Comparison of ENCODE assay signal across 15 cellular contexts in the genomic region with DNA sequence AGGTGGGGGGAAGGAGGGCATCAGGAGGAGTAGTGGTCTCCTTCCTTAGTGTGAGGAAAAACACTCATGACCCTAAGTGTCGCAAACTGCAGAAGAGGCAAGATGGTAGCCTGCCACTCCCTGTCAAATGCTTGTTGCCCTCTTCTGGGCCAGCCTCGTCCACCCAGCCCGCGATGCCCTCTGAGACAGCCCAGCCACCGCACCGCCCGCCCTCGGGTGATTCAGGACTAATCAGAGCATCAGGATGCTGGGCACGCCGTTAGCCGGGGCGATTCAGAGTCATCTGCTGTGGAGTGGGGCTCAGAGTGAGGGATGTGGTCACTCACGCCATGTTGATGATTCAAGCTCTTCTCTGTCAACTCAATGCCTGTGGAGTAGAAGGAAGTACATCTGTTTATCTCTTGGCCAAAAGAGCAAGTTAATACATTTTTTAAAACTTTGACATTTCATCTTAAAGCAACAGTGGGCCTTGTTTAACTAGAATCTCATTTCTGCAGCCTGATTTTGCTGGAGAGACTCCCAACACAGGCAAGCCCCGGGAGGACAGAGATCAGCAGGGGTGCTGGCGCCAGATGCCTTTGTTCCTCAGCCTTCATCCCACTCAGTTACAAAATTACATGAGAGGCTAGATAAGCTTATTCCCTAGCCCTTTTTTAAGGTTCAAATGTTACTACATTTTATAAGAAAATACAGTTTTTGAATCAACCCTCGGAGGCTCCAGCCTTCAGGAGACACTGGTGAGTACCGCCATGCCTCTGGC.
DNase-seq lines count a peak whose midpoint lies in the region; ATAC-seq and TF ChIP-seq lines count a peak whose summit lies in the region.
"Had no signal": no experiment of that assay in that cellular context is flagged by ENCODE, and none has a peak within 500 bp of the region (broad histone marks: within the 10 kb centered on the region; RNA-seq: fewer than 3 reads in every experiment).

No MANE protein-coding gene starts in this region.

- POLR2A ChIA-PET in WTC11 (lab: Charles Lee) = no interaction called here

- no peaks in the 10 kb centered on the region for H3K27me3 ChIP-seq in MG63
- H3K27me3 ChIP-seq: BE2C had no signal

- no peaks in the 10 kb centered on the region for H3K36me3 ChIP-seq in MG63
- H3K36me3 ChIP-seq: BE2C had no signal

- no peaks in the 10 kb centered on the region for H3K4me1 Mint-ChIP-seq in stimulated activated naive CD8-positive, alpha-beta T cell treated with anti-CD3 and anti-CD28 coated beads, Interleukin-15, amount 100 ng/mL, for 72 hours
- H3K4me1 Mint-ChIP-seq in WTC11 = no peaks in the 10 kb centered on the region
- H3K4me1 Mint-ChIP-seq: CD8-positive, alpha-beta memory T cell had no signal

- CTCF ChIA-PET in WTC11 (lab: Charles Lee) = no interaction called here

- no peak for TF ChIP-seq CTCF in WTC11 (IDR thresholded peaks at IDR 0.05)

- H3K27ac Mint-ChIP-seq in stimulated activated naive CD8-positive, alpha-beta T cell treated with anti-CD3 and anti-CD28 coated beads, Interleukin-15, amount 100 ng/mL, for 72 hours = no peak overlapping the region
- no peak overlapping the region for H3K27ac Mint-ChIP-seq in WTC11

- no peak for ATAC-seq in stimulated activated naive CD8-positive, alpha-beta T cell treated with anti-CD3 and anti-CD28 coated beads, Interleukin-15, amount 100 ng/mL, for 72 hours
- no peak for ATAC-seq in WTC11

- no peak overlapping the region for H3K4me3 Mint-ChIP-seq in stimulated activated naive CD8-positive, alpha-beta T cell treated with anti-CD3 and anti-CD28 coated beads, Interleukin-15, amount 100 ng/mL, for 72 hours
- H3K4me3 Mint-ChIP-seq in WTC11 = no peak overlapping the region
- H3K4me3 Mint-ChIP-seq: CD8-positive, alpha-beta memory T cell had no signal

- H3K27me3 Mint-ChIP-seq in stimulated activated naive CD8-positive, alpha-beta T cell treated with anti-CD3 and anti-CD28 coated beads, Interleukin-15, amount 100 ng/mL, for 72 hours = peaks cover 7% of the 10 kb centered on the region
- H3K27me3 Mint-ChIP-seq in WTC11 (ENCODE audit: low read depth) = no peaks in the 10 kb centered on the region; the same call in 1 of the 2 replicates

- H3K36me3 Mint-ChIP-seq in WTC11 = no peaks in the 10 kb centered on the region
- H3K36me3 Mint-ChIP-seq: CD8-positive, alpha-beta memory T cell had no signal

- no peak overlapping the region for H3K4me3 ChIP-seq in MG63

- H3K9me3 Mint-ChIP-seq in stimulated activated naive CD8-positive, alpha-beta T cell treated with anti-CD3 and anti-CD28 coated beads, Interleukin-15, amount 100 ng/mL, for 72 hours = no peaks in the 10 kb centered on the region
- H3K9me3 Mint-ChIP-seq in WTC11 = no peaks in the 10 kb centered on the region
- H3K9me3 Mint-ChIP-seq: CD8-positive, alpha-beta memory T cell had no signal

- H3K9me3 ChIP-seq in MG63 = no peaks in the 10 kb centered on the region
- H3K9me3 ChIP-seq: BE2C had no signal

- peak; percentile 22 for DNase-seq in GOT3 (lab: John Stamatoyannopoulos, UW)
- peak; percentile 70 for DNase-seq in MG63
- peak; percentile 44 for DNase-seq in cerebellum (ENCODE audit: low spot score)
- DNase-seq in smooth muscle cell of the brain vasculature (ENCODE audit: low read depth, low spot score) = peak; percentile 3
- no peak for DNase-seq in stimulated activated naive CD8-positive, alpha-beta T cell treated with anti-CD3 and anti-CD28 coated beads, Interleukin-15, amount 100 ng/mL, for 72 hours
- DNase-seq in WTC11 (ENCODE audit: low spot score) = no peak
- DNase-seq in COR-L47 (lab: John Stamatoyannopoulos, UW) = no peak
- DNase-seq: BE2C; CD8-positive, alpha-beta memory T cell; DMS153; KBM-7; MM.1S; NCI-H1105; NCI-H1694 treated with DMSO at 0.1 percent for 48 hours; SHP77 had no signal

TF ChIP-seq in WTC11, 78 proteins besides CTCF, POLR2A, EP300 and RAD21 (continues in another document):
- TF ChIP-seq, protein P1, sequence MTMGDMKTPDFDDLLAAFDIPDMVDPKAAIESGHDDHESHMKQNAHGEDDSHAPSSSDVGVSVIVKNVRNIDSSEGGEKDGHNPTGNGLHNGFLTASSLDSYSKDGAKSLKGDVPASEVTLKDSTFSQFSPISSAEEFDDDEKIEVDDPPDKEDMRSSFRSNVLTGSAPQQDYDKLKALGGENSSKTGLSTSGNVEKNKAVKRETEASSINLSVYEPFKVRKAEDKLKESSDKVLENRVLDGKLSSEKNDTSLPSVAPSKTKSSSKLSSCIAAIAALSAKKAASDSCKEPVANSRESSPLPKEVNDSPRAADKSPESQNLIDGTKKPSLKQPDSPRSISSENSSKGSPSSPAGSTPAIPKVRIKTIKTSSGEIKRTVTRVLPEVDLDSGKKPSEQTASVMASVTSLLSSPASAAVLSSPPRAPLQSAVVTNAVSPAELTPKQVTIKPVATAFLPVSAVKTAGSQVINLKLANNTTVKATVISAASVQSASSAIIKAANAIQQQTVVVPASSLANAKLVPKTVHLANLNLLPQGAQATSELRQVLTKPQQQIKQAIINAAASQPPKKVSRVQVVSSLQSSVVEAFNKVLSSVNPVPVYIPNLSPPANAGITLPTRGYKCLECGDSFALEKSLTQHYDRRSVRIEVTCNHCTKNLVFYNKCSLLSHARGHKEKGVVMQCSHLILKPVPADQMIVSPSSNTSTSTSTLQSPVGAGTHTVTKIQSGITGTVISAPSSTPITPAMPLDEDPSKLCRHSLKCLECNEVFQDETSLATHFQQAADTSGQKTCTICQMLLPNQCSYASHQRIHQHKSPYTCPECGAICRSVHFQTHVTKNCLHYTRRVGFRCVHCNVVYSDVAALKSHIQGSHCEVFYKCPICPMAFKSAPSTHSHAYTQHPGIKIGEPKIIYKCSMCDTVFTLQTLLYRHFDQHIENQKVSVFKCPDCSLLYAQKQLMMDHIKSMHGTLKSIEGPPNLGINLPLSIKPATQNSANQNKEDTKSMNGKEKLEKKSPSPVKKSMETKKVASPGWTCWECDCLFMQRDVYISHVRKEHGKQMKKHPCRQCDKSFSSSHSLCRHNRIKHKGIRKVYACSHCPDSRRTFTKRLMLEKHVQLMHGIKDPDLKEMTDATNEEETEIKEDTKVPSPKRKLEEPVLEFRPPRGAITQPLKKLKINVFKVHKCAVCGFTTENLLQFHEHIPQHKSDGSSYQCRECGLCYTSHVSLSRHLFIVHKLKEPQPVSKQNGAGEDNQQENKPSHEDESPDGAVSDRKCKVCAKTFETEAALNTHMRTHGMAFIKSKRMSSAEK (CRISPR knock-in tag; IDR thresholded peaks at IDR 0.05; ENCODE audit: borderline replicate concordance) = no peak
- TF ChIP-seq, protein P2, sequence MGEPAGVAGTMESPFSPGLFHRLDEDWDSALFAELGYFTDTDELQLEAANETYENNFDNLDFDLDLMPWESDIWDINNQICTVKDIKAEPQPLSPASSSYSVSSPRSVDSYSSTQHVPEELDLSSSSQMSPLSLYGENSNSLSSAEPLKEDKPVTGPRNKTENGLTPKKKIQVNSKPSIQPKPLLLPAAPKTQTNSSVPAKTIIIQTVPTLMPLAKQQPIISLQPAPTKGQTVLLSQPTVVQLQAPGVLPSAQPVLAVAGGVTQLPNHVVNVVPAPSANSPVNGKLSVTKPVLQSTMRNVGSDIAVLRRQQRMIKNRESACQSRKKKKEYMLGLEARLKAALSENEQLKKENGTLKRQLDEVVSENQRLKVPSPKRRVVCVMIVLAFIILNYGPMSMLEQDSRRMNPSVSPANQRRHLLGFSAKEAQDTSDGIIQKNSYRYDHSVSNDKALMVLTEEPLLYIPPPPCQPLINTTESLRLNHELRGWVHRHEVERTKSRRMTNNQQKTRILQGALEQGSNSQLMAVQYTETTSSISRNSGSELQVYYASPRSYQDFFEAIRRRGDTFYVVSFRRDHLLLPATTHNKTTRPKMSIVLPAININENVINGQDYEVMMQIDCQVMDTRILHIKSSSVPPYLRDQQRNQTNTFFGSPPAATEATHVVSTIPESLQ (CRISPR knock-in tag; IDR thresholded peaks at IDR 0.05) = no peak
- TF ChIP-seq ELF4 (CRISPR knock-in tag; IDR thresholded peaks at IDR 0.05; ENCODE audit: low read depth) (no peak), FOXK1 (CRISPR knock-in tag; IDR thresholded peaks at IDR 0.05) (no peak), NFE2L1 (CRISPR knock-in tag; IDR thresholded peaks at IDR 0.05) (no peak), SP1 (CRISPR knock-in tag; conservative IDR thresholded peaks at IDR 0.05) (no peak), FOXJ3 (CRISPR knock-in tag; IDR thresholded peaks at IDR 0.05; ENCODE audit: borderline replicate concordance) (no peak), ESRRA (CRISPR knock-in tag; IDR thresholded peaks at IDR 0.05; ENCODE audit: borderline replicate concordance) (no peak), SMAD4 (CRISPR knock-in tag; IDR thresholded peaks at IDR 0.05) (no peak), NR2C2 (CRISPR knock-in tag; IDR thresholded peaks at IDR 0.05) (no peak)
- TF ChIP-seq, protein P3, sequence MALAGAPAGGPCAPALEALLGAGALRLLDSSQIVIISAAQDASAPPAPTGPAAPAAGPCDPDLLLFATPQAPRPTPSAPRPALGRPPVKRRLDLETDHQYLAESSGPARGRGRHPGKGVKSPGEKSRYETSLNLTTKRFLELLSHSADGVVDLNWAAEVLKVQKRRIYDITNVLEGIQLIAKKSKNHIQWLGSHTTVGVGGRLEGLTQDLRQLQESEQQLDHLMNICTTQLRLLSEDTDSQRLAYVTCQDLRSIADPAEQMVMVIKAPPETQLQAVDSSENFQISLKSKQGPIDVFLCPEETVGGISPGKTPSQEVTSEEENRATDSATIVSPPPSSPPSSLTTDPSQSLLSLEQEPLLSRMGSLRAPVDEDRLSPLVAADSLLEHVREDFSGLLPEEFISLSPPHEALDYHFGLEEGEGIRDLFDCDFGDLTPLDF (CRISPR knock-in tag; IDR thresholded peaks at IDR 0.05) = no peak
- TF ChIP-seq, protein P4, sequence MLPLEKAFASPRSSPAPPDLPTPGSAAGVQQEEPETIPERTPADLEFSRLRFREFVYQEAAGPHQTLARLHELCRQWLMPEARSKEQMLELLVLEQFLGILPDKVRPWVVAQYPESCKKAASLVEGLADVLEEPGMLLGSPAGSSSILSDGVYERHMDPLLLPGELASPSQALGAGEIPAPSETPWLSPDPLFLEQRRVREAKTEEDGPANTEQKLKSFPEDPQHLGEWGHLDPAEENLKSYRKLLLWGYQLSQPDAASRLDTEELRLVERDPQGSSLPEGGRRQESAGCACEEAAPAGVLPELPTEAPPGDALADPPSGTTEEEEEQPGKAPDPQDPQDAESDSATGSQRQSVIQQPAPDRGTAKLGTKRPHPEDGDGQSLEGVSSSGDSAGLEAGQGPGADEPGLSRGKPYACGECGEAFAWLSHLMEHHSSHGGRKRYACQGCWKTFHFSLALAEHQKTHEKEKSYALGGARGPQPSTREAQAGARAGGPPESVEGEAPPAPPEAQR (CRISPR knock-in tag; IDR thresholded peaks at IDR 0.05) = no peak
- TF ChIP-seq, protein P5, sequence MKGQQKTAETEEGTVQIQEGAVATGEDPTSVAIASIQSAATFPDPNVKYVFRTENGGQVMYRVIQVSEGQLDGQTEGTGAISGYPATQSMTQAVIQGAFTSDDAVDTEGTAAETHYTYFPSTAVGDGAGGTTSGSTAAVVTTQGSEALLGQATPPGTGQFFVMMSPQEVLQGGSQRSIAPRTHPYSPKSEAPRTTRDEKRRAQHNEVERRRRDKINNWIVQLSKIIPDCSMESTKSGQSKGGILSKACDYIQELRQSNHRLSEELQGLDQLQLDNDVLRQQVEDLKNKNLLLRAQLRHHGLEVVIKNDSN (CRISPR knock-in tag; IDR thresholded peaks at IDR 0.05) = no peak

Comparison
In these comparisons a context has a peak if more than half of its experiments do, and no peak if none do; other contexts are left out.
1. DNase-seq: peak in GOT3 (single experiment), MG63 (single experiment), cerebellum (single experiment) and smooth muscle cell of the brain vasculature (single experiment); none in stimulated activated naive CD8-positive, alpha-beta T cell treated with anti-CD3 and anti-CD28 coated beads, Interleukin-15, amount 100 ng/mL, for 72 hours (0 of 2), WTC11 (single experiment) and COR-L47 (single experiment).